In genomic region chr1:210584439-210585113, GRCh38 we compare ENCODE assay signal across 8 cellular contexts.
DNase-seq lines count a peak whose midpoint lies in the region; ATAC-seq, FAIRE-seq and TF ChIP-seq lines count a peak whose summit lies in the region.

No MANE protein-coding gene starts in this region.

- DNase-seq in DMS53 (lab: John Stamatoyannopoulos, UW), result peak; percentile 98
- DNase-seq in LNCaP clone FGC (ENCODE audit: low read depth), result peak; percentile 63
- peak; percentile 84 for DNase-seq in RCC 7860 (ENCODE audit: low spot score)
- peak; percentile 84 to 86 for DNase-seq in activated T-cell treated with anti-CD3 and anti-CD28 coated beads, Interleukin-2, amount 50 U/mL, for 48 hours
- peak; percentile 60 for DNase-seq in fibroblast of pulmonary artery (ENCODE audit: low read depth)
- peak; percentile 74 for DNase-seq in neuronal stem cell (ENCODE audit: low spot score)

- H3K27me3 ChIP-seq in neuronal stem cell (ENCODE audit: control insufficient read depth in 3 of 3, insufficient read depth in 3 of 3, low read depth in 1 of 3, low read length in 3 of 3), result no peaks in the 10 kb centered on the region

- H3K14ac ChIP-seq in neuronal stem cell (ENCODE audit: low read length), result no peak overlapping the region

- WGBS in neuronal stem cell (ENCODE audit: extremely low coverage in 2 of 2, insufficient read length in 2 of 2, insufficient replicate concordance in 1 of 2), 2 donors, result no CpG with 5 or more reads among the region's 3 CpGs

- H4K91ac ChIP-seq in neuronal stem cell (ENCODE audit: low read depth, low read length, poor library complexity), result no peak overlapping the region

- no peaks in the 10 kb centered on the region for H3K36me3 ChIP-seq in neuronal stem cell (replicated peaks in 1 of 2; ENCODE audit: control insufficient read depth in 2 of 2, insufficient read depth in 2 of 2, low read length in 2 of 2)

- H3K27ac ChIP-seq in neuronal stem cell (replicated peaks; ENCODE audit: low read length), result no peak overlapping the region
- peak overlapping the region; percentile 67 for H3K27ac ChIP-seq in temporal lobe (ENCODE audit: low read depth, low read length)

- peaks cover 0 to 2% of the 10 kb centered on the region in 2 donors for H3K4me1 ChIP-seq in neuronal stem cell (ENCODE audit: control insufficient read depth in 2 of 2, insufficient read depth in 1 of 2, low read depth in 1 of 2, low read length in 2 of 2)

- no peak overlapping the region for H2AFZ ChIP-seq in neuronal stem cell (ENCODE audit: low read length)

- H2AK5ac ChIP-seq in neuronal stem cell (ENCODE audit: low read depth, low read length), result no peak overlapping the region

- H4K8ac ChIP-seq in neuronal stem cell (ENCODE audit: low read depth, low read length), result no peak overlapping the region

- H3K18ac ChIP-seq in neuronal stem cell (ENCODE audit: low read length), result no peak overlapping the region

- FAIRE-seq in RCC 7860 (lab: Jason Lieb, UNC), result peak; percentile 68

- H3K4me3 ChIP-seq in LNCaP clone FGC (ENCODE audit: low read depth, low read length), result no peak overlapping the region
- no peak overlapping the region for H3K4me3 ChIP-seq in fibroblast of pulmonary artery (replicated peaks; ENCODE audit: low read depth, low read length)
- H3K4me3 ChIP-seq in neuronal stem cell (ENCODE audit: low read length in 2 of 2), result no peak overlapping the region

- H2BK5ac ChIP-seq in neuronal stem cell (ENCODE audit: low read length), result no peak overlapping the region

- no peak overlapping the region for H3K9ac ChIP-seq in neuronal stem cell (ENCODE audit: low read depth, low read length, poor library complexity)

- no peak overlapping the region for H2BK120ac ChIP-seq in neuronal stem cell (ENCODE audit: low read depth, low read length)

- H3K23ac ChIP-seq in neuronal stem cell (ENCODE audit: low read depth, low read length, poor library complexity), result no peak overlapping the region

- ATAC-seq in GM21825 (IDR thresholded peaks at IDR 0.05; ENCODE audit: unreplicated experiment), result peak; percentile 75

- H3K9me3 ChIP-seq in neuronal stem cell (replicated peaks in 1 of 2; ENCODE audit: control insufficient read depth in 2 of 2, insufficient read depth in 1 of 2, low read depth in 1 of 2, low read length in 2 of 2), result peaks cover 0 to 6% of the 10 kb centered on the region in 2 donors

- no peak overlapping the region for H2BK12ac ChIP-seq in neuronal stem cell (ENCODE audit: low read length)

- no peak overlapping the region for H3K4me2 ChIP-seq in neuronal stem cell (ENCODE audit: insufficient read depth, low read length, poor library complexity, severe bottlenecking)

- no peak overlapping the region for H2BK15ac ChIP-seq in neuronal stem cell (ENCODE audit: low read length)

- peak; percentile 91 for TF ChIP-seq CTCF in LNCaP clone FGC (IDR thresholded peaks at IDR 0.05; ENCODE audit: control insufficient read depth, extremely low read depth, insufficient read depth)
- peak; percentile 58 for TF ChIP-seq CTCF in fibroblast of pulmonary artery (IDR thresholded peaks at IDR 0.05; ENCODE audit: low read length, missing control alignments)

- H3K4ac ChIP-seq in neuronal stem cell (ENCODE audit: low read length), result no peak overlapping the region

- no peaks in the 10 kb centered on the region for H3K79me1 ChIP-seq in neuronal stem cell (ENCODE audit: low read depth, low read length)
